In the genomic region with DNA sequence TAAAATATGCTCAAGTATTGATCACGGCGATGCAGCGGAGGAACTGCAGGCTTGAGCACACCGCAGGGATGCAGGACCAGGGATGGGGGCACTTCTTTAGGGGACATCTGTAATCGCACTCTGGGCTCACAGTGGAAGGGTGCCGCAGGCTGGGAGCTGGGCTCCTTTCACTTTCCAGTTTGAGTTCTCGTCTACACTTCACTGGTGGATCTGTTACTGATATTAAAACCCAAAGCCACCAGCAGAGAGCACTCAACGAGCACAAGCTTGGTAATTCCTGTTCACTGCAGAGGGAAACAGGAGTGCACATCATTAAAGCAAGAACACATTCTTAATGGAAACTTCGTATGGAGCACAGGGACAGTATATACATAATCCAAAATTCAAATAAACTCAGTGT, we compare ENCODE assay signal across 8 cellular contexts.
A peak's percentile ranks its signal among the peaks of the same experiment; 100 is the strongest.
DNase-seq lines count a peak whose midpoint lies in the region; ATAC-seq and TF ChIP-seq lines count a peak whose summit lies in the region.

No MANE protein-coding gene starts in this region.

- no peak overlapping the region for H3K4me3 Mint-ChIP-seq in activated CD8-positive, alpha-beta T cell treated with anti-CD3 and anti-CD28 coated beads for 36 hours

- H3K4me1 Mint-ChIP-seq in activated CD8-positive, alpha-beta T cell treated with anti-CD3 and anti-CD28 coated beads for 36 hours (ENCODE audit: low read depth) = no peaks in the 10 kb centered on the region

- ATAC-seq in HG02938 (IDR thresholded peaks at IDR 0.05; ENCODE audit: unreplicated experiment) (peak; percentile 61), foreskin keratinocyte (peak; percentile 52)
- ATAC-seq in activated CD8-positive, alpha-beta T cell treated with anti-CD3 and anti-CD28 coated beads for 36 hours = no peak

- 0 out of 2 replicates have a peak, but pooled peaks have one; percentile 8 for TF ChIP-seq CTCF in GM12875 (IDR thresholded peaks at IDR 0.05; ENCODE audit: borderline replicate concordance, insufficient read depth, low read depth, low read length)
- TF ChIP-seq CTCF in foreskin keratinocyte (conservative IDR thresholded peaks at IDR 0.05) = peak; percentile 86
- no peak for TF ChIP-seq CTCF in activated CD8-positive, alpha-beta T cell treated with anti-CD3 and anti-CD28 coated beads for 36 hours (IDR thresholded peaks at IDR 0.05)

- DNase-seq in SK-MEL-5 (ENCODE audit: low read depth, low spot score) (peak; percentile 59), foreskin keratinocyte (peak in 1 of 2 donors; percentile 63), retina (peak; percentile 54), A172 (ENCODE audit: low spot score) (no peak), NCI-H1048 (lab: John Stamatoyannopoulos, UW) (no peak)
- DNase-seq in activated CD8-positive, alpha-beta T cell treated with anti-CD3 and anti-CD28 coated beads for 36 hours = no peak

- H3K4me1 ChIP-seq in foreskin keratinocyte = peaks cover 55% of the 10 kb centered on the region

- intact Hi-C loops in activated CD8-positive, alpha-beta T cell treated with anti-CD3 and anti-CD28 coated beads for 36 hours (cut with micrococcal nuclease) = no loop called here

- CTCF ChIA-PET in activated CD8-positive, alpha-beta T cell treated with anti-CD3 and anti-CD28 coated beads for 36 hours (lab: Charles Lee) = interaction anchor here (1.0 to 2.7 kb wide), 2 partner anchors 9 to 271 kb away, joined by 3 to 13 read pairs; no protein-coding TSS in a partner anchor

- no peaks in the 10 kb centered on the region for H3K27me3 Mint-ChIP-seq in activated CD8-positive, alpha-beta T cell treated with anti-CD3 and anti-CD28 coated beads for 36 hours

- POLR2A ChIA-PET in activated CD8-positive, alpha-beta T cell treated with anti-CD3 and anti-CD28 coated beads for 36 hours (lab: Charles Lee) = interaction anchor here (0.6 kb wide), 1 partner anchor 660 kb away, joined by 3 read pairs; no protein-coding TSS in a partner anchor

- no peaks in the 10 kb centered on the region for H3K27me3 ChIP-seq in foreskin keratinocyte

- in situ Hi-C loops in SK-MEL-5 (cut with HindIII; ENCODE audit: low pct_unique_long_range_greater_than_20kb, low sequenced_read_pairs) = no loop called here

- H3K27ac ChIP-seq in foreskin keratinocyte = peak overlapping the region; percentile 33

- no peaks in the 10 kb centered on the region for H3K36me3 Mint-ChIP-seq in activated CD8-positive, alpha-beta T cell treated with anti-CD3 and anti-CD28 coated beads for 36 hours (ENCODE audit: low read depth)

- no peak overlapping the region for H3K4me3 ChIP-seq in GM12875 (ENCODE audit: low read depth, low read length)

- no peak overlapping the region for H3K27ac Mint-ChIP-seq in activated CD8-positive, alpha-beta T cell treated with anti-CD3 and anti-CD28 coated beads for 36 hours

- H3K9me3 Mint-ChIP-seq in activated CD8-positive, alpha-beta T cell treated with anti-CD3 and anti-CD28 coated beads for 36 hours = no peaks in the 10 kb centered on the region

Comparison
In these comparisons a context has a peak if more than half of its experiments do, and no peak if none do; other contexts are left out.
1. DNase-seq: peak in SK-MEL-5 (single experiment) and retina (single experiment); none in activated CD8-positive, alpha-beta T cell treated with anti-CD3 and anti-CD28 coated beads for 36 hours (single experiment), A172 (single experiment) and NCI-H1048 (single experiment).